ENCODE assay signal across 11 cellular contexts in genomic region chr6:134979142-134979541, GRCh38. TPM values are rescaled to one million over a fixed set of nuclear protein-coding genes. Genes with fewer than 3 reads are reported as not detected.
DNase-seq lines count a peak whose midpoint lies in the region; ATAC-seq lines count a peak whose summit lies in the region.
"Had no signal": no experiment of that assay in that cellular context is flagged by ENCODE, and none has a peak within 500 bp of the region (broad histone marks: within the 10 kb centered on the region; RNA-seq: fewer than 3 reads in every experiment).

No MANE protein-coding gene starts in this region.

- H3K4me1 ChIP-seq in mesendoderm (ENCODE audit: control insufficient read depth, low read depth, low read length) = no peaks in the 10 kb centered on the region
- H3K4me1 ChIP-seq: neural progenitor cell had no signal

- H3K9me3 Mint-ChIP-seq in activated T-cell treated with anti-CD3 and anti-CD28 coated beads, Interleukin-2, amount 50 U/mL, for 24 hours = no peaks in the 10 kb centered on the region
- peaks cover 13 to 19% of the 10 kb centered on the region in 2 donors for H3K9me3 Mint-ChIP-seq in stimulated activated naive CD8-positive, alpha-beta T cell treated with anti-CD3 and anti-CD28 coated beads, Interleukin-15, amount 100 ng/mL, for 72 hours

- no peak overlapping the region for H3K4ac ChIP-seq in mesendoderm (ENCODE audit: low read depth, low read length)

- peak; percentile 96 for ATAC-seq in HG02973 (IDR thresholded peaks at IDR 0.05; ENCODE audit: unreplicated experiment)
- ATAC-seq in stimulated activated naive CD8-positive, alpha-beta T cell treated with anti-CD3 and anti-CD28 coated beads, Interleukin-15, amount 100 ng/mL, for 72 hours = peak; percentile 96

- no peak overlapping the region for H3K56ac ChIP-seq in mesendoderm (ENCODE audit: low read length)

- H3K4me1 Mint-ChIP-seq in activated T-cell treated with anti-CD3 and anti-CD28 coated beads, Interleukin-2, amount 50 U/mL, for 24 hours (ENCODE audit: low read depth) = peaks cover 59% of the 10 kb centered on the region
- H3K4me1 Mint-ChIP-seq in stimulated activated naive CD8-positive, alpha-beta T cell treated with anti-CD3 and anti-CD28 coated beads, Interleukin-15, amount 100 ng/mL, for 72 hours = peaks cover 37% of the 10 kb centered on the region
- H3K4me1 Mint-ChIP-seq: neural progenitor cell had no signal

- no peak overlapping the region for H3K4me2 ChIP-seq in mesendoderm (ENCODE audit: low read length)
- H3K4me2 ChIP-seq: neural progenitor cell had no signal

- H4K8ac ChIP-seq in mesendoderm (ENCODE audit: low read depth, low read length) = no peak overlapping the region

- WGBS in mesendoderm (ENCODE audit: extremely low coverage, insufficient coverage, low lambda C conversion rate) = no CpG with 5 or more reads among the region's 6 CpGs

- no peaks in the 10 kb centered on the region for H3K36me3 ChIP-seq in mesendoderm (ENCODE audit: control insufficient read depth, insufficient read depth, low read length)
- H3K36me3 ChIP-seq: neural progenitor cell had no signal

- H3K4me3 ChIP-seq in mesendoderm (ENCODE audit: low read length) = no peak overlapping the region
- H3K4me3 ChIP-seq: neural progenitor cell, stomach had no signal

- DNase-seq in activated T-cell treated with anti-CD3 and anti-CD28 coated beads for 48 hours (ENCODE audit: low read depth) (peak; percentile 49), activated T-cell treated with anti-CD3 and anti-CD28 coated beads for 4 hours (no peak), NCI-H774 (lab: John Stamatoyannopoulos, UW) (no peak), mesendoderm (no peak), NCI-H2227 treated with DMSO at 0.1 percent for 48 hours (lab: John Stamatoyannopoulos, UW) (no peak)
- DNase-seq in activated T-cell treated with anti-CD3 and anti-CD28 coated beads, Interleukin-2, amount 50 U/mL, for 24 hours = peak; percentile 58
- DNase-seq in stimulated activated naive CD8-positive, alpha-beta T cell treated with anti-CD3 and anti-CD28 coated beads, Interleukin-15, amount 100 ng/mL, for 72 hours = peak; percentile 51 to 71
- DNase-seq: NCI-H1048, stomach had no signal

- H3K27me3 ChIP-seq in mesendoderm (ENCODE audit: insufficient read depth, low read length, poor library complexity) = no peaks in the 10 kb centered on the region
- H3K27me3 ChIP-seq: neural progenitor cell, stomach had no signal

- no peaks in the 10 kb centered on the region for H3K79me2 ChIP-seq in mesendoderm (ENCODE audit: control insufficient read depth, insufficient read depth, low read length)

- no peaks in the 10 kb centered on the region for H3K79me1 ChIP-seq in mesendoderm (ENCODE audit: low read length)

- no peak overlapping the region for H2BK5ac ChIP-seq in mesendoderm (ENCODE audit: low read length)

- no peak overlapping the region for H3K9ac ChIP-seq in mesendoderm (ENCODE audit: low read length)
- H3K9ac ChIP-seq: neural progenitor cell had no signal

- H3K4me3 Mint-ChIP-seq in activated T-cell treated with anti-CD3 and anti-CD28 coated beads, Interleukin-2, amount 50 U/mL, for 24 hours = peak overlapping the region; percentile 38
- peak overlapping the region in 1 of 2 donors; percentile 49 for H3K4me3 Mint-ChIP-seq in stimulated activated naive CD8-positive, alpha-beta T cell treated with anti-CD3 and anti-CD28 coated beads, Interleukin-15, amount 100 ng/mL, for 72 hours
- H3K4me3 Mint-ChIP-seq: neural progenitor cell had no signal

- no peak overlapping the region for H3K27ac ChIP-seq in mesendoderm (ENCODE audit: low read depth, low read length)
- H3K27ac ChIP-seq: neural progenitor cell, stomach had no signal

- peaks cover 87% of the 10 kb centered on the region for H3K36me3 Mint-ChIP-seq in activated T-cell treated with anti-CD3 and anti-CD28 coated beads, Interleukin-2, amount 50 U/mL, for 24 hours (ENCODE audit: low read depth)

- H3K18ac ChIP-seq in mesendoderm (ENCODE audit: low read length) = no peak overlapping the region

- H3K27me3 Mint-ChIP-seq in activated T-cell treated with anti-CD3 and anti-CD28 coated beads, Interleukin-2, amount 50 U/mL, for 24 hours = no peaks in the 10 kb centered on the region
- H3K27me3 Mint-ChIP-seq in stimulated activated naive CD8-positive, alpha-beta T cell treated with anti-CD3 and anti-CD28 coated beads, Interleukin-15, amount 100 ng/mL, for 72 hours = no peaks in the 10 kb centered on the region

- H2BK120ac ChIP-seq in mesendoderm (ENCODE audit: low read depth, low read length) = no peak overlapping the region

- H2BK15ac ChIP-seq in mesendoderm (replicated peaks; ENCODE audit: low read depth) = no peak overlapping the region

- peak overlapping the region; percentile 89 for H3K27ac Mint-ChIP-seq in activated T-cell treated with anti-CD3 and anti-CD28 coated beads, Interleukin-2, amount 50 U/mL, for 24 hours
- peak overlapping the region in 1 of 2 donors; percentile 37 for H3K27ac Mint-ChIP-seq in stimulated activated naive CD8-positive, alpha-beta T cell treated with anti-CD3 and anti-CD28 coated beads, Interleukin-15, amount 100 ng/mL, for 72 hours
- H3K27ac Mint-ChIP-seq: neural progenitor cell had no signal

- H4K5ac ChIP-seq in mesendoderm (ENCODE audit: low read length) = no peak overlapping the region

- no peak overlapping the region for H2AK5ac ChIP-seq in mesendoderm (ENCODE audit: low read length)

- no peak overlapping the region for H3K23ac ChIP-seq in mesendoderm (ENCODE audit: low read length)

RNA-seq across cellular contexts. Expression of gene ALDH8A1, which starts 29.2 kb away (rescaled TPM):
- polyA plus RNA-seq in mesendoderm (2013, experiment 1 of 2) = 0.04 TPM
- polyA plus RNA-seq in mesendoderm (2013, experiment 2 of 2) = 0.11 TPM

Comparison
In these comparisons a context has a peak if more than half of its experiments do, and no peak if none do; other contexts are left out.
1. DNase-seq: peak in activated T-cell treated with anti-CD3 and anti-CD28 coated beads for 48 hours (single experiment), activated T-cell treated with anti-CD3 and anti-CD28 coated beads, Interleukin-2, amount 50 U/mL, for 24 hours (single experiment) and stimulated activated naive CD8-positive, alpha-beta T cell treated with anti-CD3 and anti-CD28 coated beads, Interleukin-15, amount 100 ng/mL, for 72 hours (2 of 2); none in activated T-cell treated with anti-CD3 and anti-CD28 coated beads for 4 hours (single experiment), NCI-H774 (single experiment), mesendoderm (single experiment) and NCI-H2227 treated with DMSO at 0.1 percent for 48 hours (single experiment).